Comparison of ENCODE assay signal across 8 cellular contexts in genomic region chr19:10870501-10870954, GRCh38. TPM values are rescaled to one million over a fixed set of nuclear protein-coding genes. Genes with fewer than 3 reads are reported as not detected.
DNase-seq lines count a peak whose midpoint lies in the region; ATAC-seq and TF ChIP-seq lines count a peak whose summit lies in the region.

No MANE protein-coding gene starts in this region.

- TF ChIP-seq CTCF in OCI-LY7 (conservative IDR thresholded peaks at IDR 0.05; ENCODE audit: low read length) (no peak), epithelial cell of proximal tubule (conservative IDR thresholded peaks at IDR 0.05; ENCODE audit: low read depth, low read length) (no peak), progenitor cell of endocrine pancreas (IDR thresholded peaks at IDR 0.05; ENCODE audit: unreplicated experiment) (no peak)

- H3K9me3 ChIP-seq in OCI-LY7 (ENCODE audit: low read length) = no peaks in the 10 kb centered on the region

- peak overlapping the region; percentile 48; the same call in 1 of the 2 replicates for H3K4me3 ChIP-seq in GM08714 (ENCODE audit: low read length)
- H3K4me3 ChIP-seq in OCI-LY7 (ENCODE audit: low read depth, low read length, poor library complexity, severe bottlenecking) = peak overlapping the region; percentile 63
- peak overlapping the region; percentile 65 for H3K4me3 ChIP-seq in epithelial cell of proximal tubule (ENCODE audit: low read depth, low read length)

- H3K9me2 ChIP-seq in OCI-LY7 (ENCODE audit: insufficient read depth, low read length) = no peaks in the 10 kb centered on the region

- H3K4me2 ChIP-seq in OCI-LY7 (ENCODE audit: low read length) = peak overlapping the region; percentile 82

- POLR2A ChIA-PET in OCI-LY7 (lab: Charles Lee) = interaction anchor here (1.4 kb wide), 1 partner anchor 18 kb away, joined by 6 read pairs; no protein-coding TSS in a partner anchor

- BruUV-seq in OCI-LY7 (replicated peaks; lab: Mats Ljungman, UMichigan) = no TSS peak

- H3K36me3 Mint-ChIP-seq in progenitor cell of endocrine pancreas (ENCODE audit: insufficient read depth) = no peaks in the 10 kb centered on the region

- CTCF ChIA-PET in OCI-LY7 (lab: Charles Lee; ENCODE audit: unreplicated experiment) = no interaction called here

- H2AFZ ChIP-seq in OCI-LY7 (ENCODE audit: low read length) = peak overlapping the region; percentile 21; the same call in 1 of the 2 replicates

- H3K4me1 ChIP-seq in OCI-LY7 (ENCODE audit: insufficient read depth, low read length, poor library complexity, severe bottlenecking) = peaks cover 54% of the 10 kb centered on the region

- intact Hi-C loops in OCI-LY7 (cut with micrococcal nuclease; ENCODE audit: unreplicated experiment) = loop anchor here (10.0 kb wide), 1 partner anchor 306 kb away; the partner anchor contains the start of genes CDKN2D and KRI1

- peaks cover 14% of the 10 kb centered on the region for H3K36me3 ChIP-seq in OCI-LY7 (ENCODE audit: insufficient read depth, low read length)

- H3K9me3 Mint-ChIP-seq in progenitor cell of endocrine pancreas (ENCODE audit: low read depth) = no peaks in the 10 kb centered on the region

- H4K20me1 ChIP-seq in OCI-LY7 (ENCODE audit: insufficient read depth, low read length) = no peaks in the 10 kb centered on the region

- H3K4me3 Mint-ChIP-seq in progenitor cell of endocrine pancreas (ENCODE audit: low read depth) = peak overlapping the region; percentile 79

- H3K27ac Mint-ChIP-seq in progenitor cell of endocrine pancreas = peak overlapping the region; percentile 90

- peaks cover 38% of the 10 kb centered on the region for H3K79me2 ChIP-seq in OCI-LY7 (ENCODE audit: insufficient read depth, low read depth, low read length)

- H3K4me1 Mint-ChIP-seq in progenitor cell of endocrine pancreas (ENCODE audit: low read depth) = peaks cover 9% of the 10 kb centered on the region

- H3K27me3 Mint-ChIP-seq in progenitor cell of endocrine pancreas = no peaks in the 10 kb centered on the region

- no peak for ATAC-seq in GM21360 (IDR thresholded peaks at IDR 0.05; ENCODE audit: unreplicated experiment)

- peak overlapping the region; percentile 90 for H3K27ac ChIP-seq in OCI-LY7 (ENCODE audit: low read depth, low read length, poor library complexity, severe bottlenecking)

- DNase-seq in OCI-LY7 (ENCODE audit: low spot score) (no peak), epithelial cell of proximal tubule (ENCODE audit: low read depth) (no peak), progenitor cell of endocrine pancreas (ENCODE audit: low spot score, unreplicated experiment) (no peak), NCI-H146 treated with DMSO at 0.1 percent for 48 hours (lab: John Stamatoyannopoulos, UW; ENCODE audit: unreplicated experiment) (no peak), T-helper 9 cell (no peak)
- no peak for DNase-seq in stimulated activated naive CD4-positive, alpha-beta T cell (lab: John Stamatoyannopoulos, UW)

RNA-seq across cellular contexts. Expression of gene CARM1, which starts 0.8 kb away (rescaled TPM):
- total RNA-seq in OCI-LY7 (2014; rRNA removed; shearing (Covaris generic)) = 35.1 and 41.2 TPM in 2 replicates
- total RNA-seq in OCI-LY7 (2022) (107 and 108 TPM in 2 replicates), epithelial cell of proximal tubule (29.3 and 39.4 TPM in 2 replicates), progenitor cell of endocrine pancreas (77.6 and 86.0 TPM in 2 replicates)

RNA-seq across cellular contexts. Expression of gene C19orf38, which starts 22.3 kb away (rescaled TPM):
- total RNA-seq in OCI-LY7 (2014; rRNA removed; shearing (Covaris generic)) = 4.2 and 5.2 TPM in 2 replicates
- total RNA-seq in OCI-LY7 (2022) (4.9 and 7.5 TPM in 2 replicates), epithelial cell of proximal tubule (0.72 TPM in 1 of 2 replicates, not detected in the other), progenitor cell of endocrine pancreas (0.31 and 0.33 TPM in 2 replicates)

RNA-seq across cellular contexts. Expression of gene TMED1, which starts 34.5 kb away (rescaled TPM):
- 20.8 and 22.5 TPM in 2 replicates for total RNA-seq in OCI-LY7 (2014; rRNA removed; shearing (Covaris generic))
- total RNA-seq in OCI-LY7 (2022) = 13.2 and 13.7 TPM in 2 replicates
- 57.3 and 64.8 TPM in 2 replicates for total RNA-seq in epithelial cell of proximal tubule
- 32.6 and 39.3 TPM in 2 replicates for total RNA-seq in progenitor cell of endocrine pancreas

RNA-seq across cellular contexts. Expression of gene YIPF2, which starts 57.9 kb away (rescaled TPM):
- 26.7 and 31.8 TPM in 2 replicates for total RNA-seq in OCI-LY7 (2014; rRNA removed; shearing (Covaris generic))
- total RNA-seq in OCI-LY7 (2022) (27.5 and 31.5 TPM in 2 replicates), epithelial cell of proximal tubule (48.5 and 56.7 TPM in 2 replicates), progenitor cell of endocrine pancreas (49.1 and 53.3 TPM in 2 replicates)

RNA-seq across cellular contexts. Expression of gene TIMM29, which starts 58.1 kb away (rescaled TPM):
- total RNA-seq in OCI-LY7 (2014; rRNA removed; shearing (Covaris generic)) = 24.1 and 28.3 TPM in 2 replicates
- total RNA-seq in OCI-LY7 (2022) (26.2 and 27.3 TPM in 2 replicates), epithelial cell of proximal tubule (45.3 and 50.2 TPM in 2 replicates), progenitor cell of endocrine pancreas (25.6 and 29.4 TPM in 2 replicates)
